18 cellular contexts compared by ENCODE assay signal in the genomic region with DNA sequence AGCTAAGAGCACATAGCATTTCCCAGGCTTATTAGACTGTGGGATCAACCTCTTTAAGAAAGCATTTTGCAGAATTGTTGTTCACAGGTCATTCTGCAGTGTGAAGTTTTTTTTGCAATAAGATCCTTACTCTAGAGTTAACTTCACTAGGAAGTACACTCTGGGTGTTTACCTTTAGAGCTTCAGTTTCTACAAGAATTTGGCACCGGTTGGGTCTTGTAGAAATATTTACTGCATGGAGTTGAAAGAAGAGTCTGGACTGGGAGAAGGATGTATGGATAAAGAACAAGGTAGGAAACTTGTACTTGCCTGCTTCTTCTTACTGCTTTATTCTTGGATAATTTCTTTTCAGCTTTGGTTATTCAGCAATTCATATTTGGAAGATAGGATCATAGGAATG.
DNase-seq lines count a peak whose midpoint lies in the region; TF ChIP-seq lines count a peak whose summit lies in the region.
"Had no signal": no experiment of that assay in that cellular context is flagged by ENCODE, and none has a peak within 500 bp of the region (broad histone marks: within the 10 kb centered on the region; RNA-seq: fewer than 3 reads in every experiment).

No MANE protein-coding gene starts in this region.

- TF ChIP-seq CTCF in LNCaP clone FGC (IDR thresholded peaks at IDR 0.05; ENCODE audit: control insufficient read depth, extremely low read depth, insufficient read depth), result no peak
- TF ChIP-seq CTCF in mesothelial cell of epicardium (IDR thresholded peaks at IDR 0.05; ENCODE audit: unreplicated experiment), result no peak
- no peak for TF ChIP-seq CTCF in prostate gland (IDR thresholded peaks at IDR 0.05)
- no peak for TF ChIP-seq CTCF in MM.1S (IDR thresholded peaks at IDR 0.05; ENCODE audit: low read length)

- WGBS in prostate gland, result 0% methylated on average over 1 of the region's 1 CpG

- POLR2A ChIA-PET in activated CD4-positive, alpha-beta memory T cell treated with anti-CD3 and anti-CD28 coated beads for 36 hours (lab: Charles Lee), result no interaction called here

- no peaks in the 10 kb centered on the region for H3K27me3 Mint-ChIP-seq in mesothelial cell of epicardium (ENCODE audit: low read depth)
- no peaks in the 10 kb centered on the region for H3K27me3 Mint-ChIP-seq in activated CD4-positive, alpha-beta memory T cell treated with anti-CD3 and anti-CD28 coated beads for 36 hours
- H3K27me3 Mint-ChIP-seq: CD4-positive, alpha-beta T cell; IgD-negative memory B cell had no signal

- no peak overlapping the region for H3K4me3 ChIP-seq in LNCaP clone FGC (ENCODE audit: low read depth, low read length)
- H3K4me3 ChIP-seq in prostate gland, result no peak overlapping the region
- H3K4me3 ChIP-seq in MM.1S (ENCODE audit: low read length), result no peak overlapping the region
- H3K4me3 ChIP-seq: GM23248 had no signal

- intact Hi-C loops in prostate gland (cut with DNase I), result no loop called here
- intact Hi-C loops in activated CD4-positive, alpha-beta memory T cell treated with anti-CD3 and anti-CD28 coated beads for 36 hours (cut with micrococcal nuclease), result no loop called here

- H3K36me3 ChIP-seq in prostate gland, result no peaks in the 10 kb centered on the region
- no peaks in the 10 kb centered on the region for H3K36me3 ChIP-seq in MM.1S (replicated peaks; ENCODE audit: insufficient read depth, low read length)
- H3K36me3 ChIP-seq: BE2C had no signal

- no peaks in the 10 kb centered on the region for H3K79me2 ChIP-seq in MM.1S (ENCODE audit: low read length)

- H3K27me3 ChIP-seq in prostate gland (replicated peaks; ENCODE audit: insufficient read depth), result no peaks in the 10 kb centered on the region
- H3K27me3 ChIP-seq in MM.1S (replicated peaks; ENCODE audit: insufficient read depth, low read length), result no peaks in the 10 kb centered on the region
- H3K27me3 ChIP-seq: BE2C had no signal

- no peaks in the 10 kb centered on the region for H3K36me3 Mint-ChIP-seq in mesothelial cell of epicardium
- no peaks in the 10 kb centered on the region for H3K36me3 Mint-ChIP-seq in activated CD4-positive, alpha-beta memory T cell treated with anti-CD3 and anti-CD28 coated beads for 36 hours
- H3K36me3 Mint-ChIP-seq: IgD-negative memory B cell had no signal

- peak; percentile 26 for DNase-seq in LNCaP clone FGC (ENCODE audit: low read depth)
- no peak for DNase-seq in mesothelial cell of epicardium (ENCODE audit: low spot score in 2 of 2, unreplicated experiment in 2 of 2)
- peak; percentile 50 for DNase-seq in prostate gland (ENCODE audit: low spot score)
- DNase-seq in activated CD4-positive, alpha-beta memory T cell treated with anti-CD3 and anti-CD28 coated beads for 36 hours, result no peak
- DNase-seq in activated CD8-positive, alpha-beta memory T cell treated with anti-CD3 and anti-CD28 coated beads for 24 hours, result no peak
- no peak for DNase-seq in MM.1S
- no peak for DNase-seq in central memory CD4-positive, alpha-beta T cell
- DNase-seq: ACHN; BE2C; C1 segment of cervical spinal cord; CD4-positive, alpha-beta T cell; DMS153; DMS79; GF-D8; GM23248; HCEC 1CT; KBM-7 had no signal

- no peak overlapping the region for H2AFZ ChIP-seq in MM.1S (ENCODE audit: low read length)
- H2AFZ ChIP-seq: GM23248 had no signal

- H3K4me1 ChIP-seq in prostate gland (replicated peaks), result no peaks in the 10 kb centered on the region
- no peaks in the 10 kb centered on the region for H3K4me1 ChIP-seq in MM.1S (ENCODE audit: low read length)
- H3K4me1 ChIP-seq: BE2C had no signal

- peak overlapping the region; percentile 58 for H3K27ac Mint-ChIP-seq in mesothelial cell of epicardium
- H3K27ac Mint-ChIP-seq in activated CD4-positive, alpha-beta memory T cell treated with anti-CD3 and anti-CD28 coated beads for 36 hours, result no peak overlapping the region
- H3K27ac Mint-ChIP-seq: CD4-positive, alpha-beta T cell had no signal

- CTCF ChIA-PET in activated CD4-positive, alpha-beta memory T cell treated with anti-CD3 and anti-CD28 coated beads for 36 hours (lab: Charles Lee), result no interaction called here

- H3K9me3 Mint-ChIP-seq in mesothelial cell of epicardium, result peaks cover 7% of the 10 kb centered on the region
- peaks cover 3% of the 10 kb centered on the region for H3K9me3 Mint-ChIP-seq in activated CD4-positive, alpha-beta memory T cell treated with anti-CD3 and anti-CD28 coated beads for 36 hours

- no peak overlapping the region for H3K4me2 ChIP-seq in MM.1S (ENCODE audit: low read depth, low read length)

- H3K9me3 ChIP-seq in prostate gland, result no peaks in the 10 kb centered on the region
- no peaks in the 10 kb centered on the region for H3K9me3 ChIP-seq in MM.1S (replicated peaks; ENCODE audit: insufficient read depth, low read length)
- H3K9me3 ChIP-seq: BE2C had no signal

- H3K4me3 Mint-ChIP-seq in mesothelial cell of epicardium, result no peak overlapping the region
- H3K4me3 Mint-ChIP-seq in activated CD4-positive, alpha-beta memory T cell treated with anti-CD3 and anti-CD28 coated beads for 36 hours, result no peak overlapping the region
- H3K4me3 Mint-ChIP-seq: CD4-positive, alpha-beta T cell; IgD-negative memory B cell had no signal

- H4K20me1 ChIP-seq in MM.1S (ENCODE audit: insufficient read depth, low read length), result no peaks in the 10 kb centered on the region

- no peaks in the 10 kb centered on the region for H3F3A ChIP-seq in MM.1S (ENCODE audit: insufficient read depth, low read length)

- H3K27ac ChIP-seq in prostate gland (no peak overlapping the region), MM.1S (ENCODE audit: low read length) (no peak overlapping the region)
- H3K27ac ChIP-seq: GM23248 had no signal

- no peak overlapping the region for H3K9ac ChIP-seq in MM.1S (ENCODE audit: low read length)
- H3K9ac ChIP-seq: GM23248 had no signal

- no peak for TF ChIP-seq POLR2A in prostate gland (IDR thresholded peaks at IDR 0.05)

- H3K4me1 Mint-ChIP-seq in mesothelial cell of epicardium, result peaks cover 30% of the 10 kb centered on the region
- H3K4me1 Mint-ChIP-seq in activated CD4-positive, alpha-beta memory T cell treated with anti-CD3 and anti-CD28 coated beads for 36 hours (ENCODE audit: low read depth), result no peaks in the 10 kb centered on the region
- H3K4me1 Mint-ChIP-seq: IgD-negative memory B cell had no signal

- no peaks in the 10 kb centered on the region for H3K9me2 ChIP-seq in MM.1S (replicated peaks; ENCODE audit: insufficient read depth, low read length)

Comparison
In these comparisons a context has a peak if more than half of its experiments do, and no peak if none do; other contexts are left out.
1. DNase-seq: peak in LNCaP clone FGC (single experiment) and prostate gland (single experiment); none in mesothelial cell of epicardium (0 of 2), activated CD4-positive, alpha-beta memory T cell treated with anti-CD3 and anti-CD28 coated beads for 36 hours (single experiment), activated CD8-positive, alpha-beta memory T cell treated with anti-CD3 and anti-CD28 coated beads for 24 hours (single experiment), MM.1S (single experiment) and central memory CD4-positive, alpha-beta T cell (single experiment).